21 cellular contexts compared by ENCODE assay signal in the genomic region with DNA sequence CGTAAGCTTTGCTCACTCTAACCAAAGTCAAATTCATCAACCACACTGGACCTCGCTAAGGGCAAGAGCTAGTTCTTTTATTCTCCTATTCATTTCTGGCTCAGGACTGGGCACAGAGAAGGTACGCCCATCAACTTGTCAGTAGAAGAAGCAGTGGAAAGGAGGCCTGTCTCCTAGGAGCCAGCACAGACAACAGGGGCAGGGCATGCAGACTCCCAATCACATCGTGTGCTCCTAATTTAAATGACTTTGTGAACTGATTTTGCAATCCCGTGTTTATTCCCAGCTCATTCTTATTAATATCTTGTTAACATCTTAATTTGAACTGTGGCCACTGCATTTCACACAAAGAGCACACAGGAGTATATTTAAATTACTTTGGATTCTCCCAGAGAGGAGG.
DNase-seq lines count a peak whose midpoint lies in the region; ATAC-seq and TF ChIP-seq lines count a peak whose summit lies in the region.
"Had no signal": no experiment of that assay in that cellular context is flagged by ENCODE, and none has a peak within 500 bp of the region (broad histone marks: within the 10 kb centered on the region; RNA-seq: fewer than 3 reads in every experiment).

No MANE protein-coding gene starts in this region.

- intact Hi-C loops in esophagus muscularis mucosa (cut with DNase I), result no loop called here
- intact Hi-C loops in sciatic nerve (cut with DNase I), result no loop called here
- intact Hi-C loops in vagina (cut with DNase I), result no loop called here
- intact Hi-C loops in PC-3 (cut with micrococcal nuclease), result no loop called here

- no peak overlapping the region for H3K4me2 ChIP-seq in OCI-LY1 (ENCODE audit: low read length)
- H3K4me2 ChIP-seq in PC-3 (ENCODE audit: low read length), result no peak overlapping the region
- H3K4me2 ChIP-seq: A549, PC-9, SK-N-SH had no signal

- no peak for TF ChIP-seq EP300 in esophagus muscularis mucosa (IDR thresholded peaks at IDR 0.05)

- H3K79me2 ChIP-seq in OCI-LY1 (ENCODE audit: insufficient read depth, low read length) (no peaks in the 10 kb centered on the region), PC-3 (ENCODE audit: low read length) (no peaks in the 10 kb centered on the region)

- H3K9me2 ChIP-seq in OCI-LY1 (ENCODE audit: low read depth, low read length) (no peaks in the 10 kb centered on the region), PC-3 (replicated peaks; ENCODE audit: low read length) (no peaks in the 10 kb centered on the region)
- H3K9me2 ChIP-seq: SK-N-SH had no signal

- CTCF ChIA-PET in PC-3 (lab: Charles Lee), result no interaction called here

- no peaks in the 10 kb centered on the region for H3K27me3 ChIP-seq in OCI-LY1 (ENCODE audit: insufficient read depth, low read length)
- H3K27me3 ChIP-seq in esophagus muscularis mucosa, result no peaks in the 10 kb centered on the region
- H3K27me3 ChIP-seq in vagina, result no peaks in the 10 kb centered on the region
- no peaks in the 10 kb centered on the region for H3K27me3 ChIP-seq in PC-3 (ENCODE audit: low read length)
- H3K27me3 ChIP-seq: BE2C had no signal

- no TSS peak for BruUV-seq in PC-3 (replicated peaks; lab: Mats Ljungman, UMichigan)

- H4K20me1 ChIP-seq in OCI-LY1 (ENCODE audit: insufficient read depth, low read length) (no peaks in the 10 kb centered on the region), PC-3 (ENCODE audit: low read length) (no peaks in the 10 kb centered on the region)

- H3K9me3 ChIP-seq in OCI-LY1 (ENCODE audit: low read length) (no peaks in the 10 kb centered on the region), esophagus muscularis mucosa (no peaks in the 10 kb centered on the region), vagina (no peaks in the 10 kb centered on the region), PC-3 (ENCODE audit: low read length) (no peaks in the 10 kb centered on the region)
- H3K9me3 ChIP-seq: A549, BE2C, SK-N-SH had no signal

- peaks cover 94% of the 10 kb centered on the region for H3K4me1 ChIP-seq in OCI-LY1 (ENCODE audit: insufficient read depth, low read length, severe bottlenecking)
- peaks cover 0 to 32% (median 26%) of the 10 kb centered on the region in 4 donors for H3K4me1 ChIP-seq in esophagus muscularis mucosa
- peaks cover 8% of the 10 kb centered on the region for H3K4me1 ChIP-seq in vagina
- H3K4me1 ChIP-seq in PC-3 (ENCODE audit: insufficient read depth, low read length), result peaks cover 14% of the 10 kb centered on the region; the same call in 1 of the 2 replicates
- H3K4me1 ChIP-seq: A549, BE2C had no signal

- POLR2A ChIA-PET in PC-3 (lab: Charles Lee; ENCODE audit: unreplicated experiment), result interaction anchor here (0.5 kb wide), 1 partner anchor 626 kb away, joined by 6 read pairs; no protein-coding TSS in a partner anchor

- H3K27ac ChIP-seq in OCI-LY1 (ENCODE audit: low read depth, low read length, poor library complexity, severe bottlenecking) (peak overlapping the region; percentile 99), esophagus muscularis mucosa (replicated peaks in 1 of 4) (peak overlapping the region; percentile 45 to 75 (median 64)), vagina (peak overlapping the region; percentile 11), PC-3 (ENCODE audit: low read length) (no peak overlapping the region)
- H3K27ac ChIP-seq: A549, PC-9, RWPE1 had no signal

- H3F3A ChIP-seq in OCI-LY1 (ENCODE audit: insufficient read depth, low read length), result peaks cover 4% of the 10 kb centered on the region
- H3F3A ChIP-seq in PC-3 (ENCODE audit: low read length, unreplicated experiment), result no peaks in the 10 kb centered on the region

- 56% methylated on average over 5 of the region's 5 CpGs for WGBS in esophagus muscularis mucosa

- TF ChIP-seq POLR2A in esophagus muscularis mucosa (IDR thresholded peaks at IDR 0.05; ENCODE audit: low read depth), result no peak
- no peak for TF ChIP-seq POLR2A in vagina (IDR thresholded peaks at IDR 0.05)

- no peak overlapping the region for H3K4me3 ChIP-seq in OCI-LY1 (ENCODE audit: low read depth, low read length, poor library complexity, severe bottlenecking)
- H3K4me3 ChIP-seq in esophagus muscularis mucosa, result no peak overlapping the region
- no peak overlapping the region for H3K4me3 ChIP-seq in vagina
- H3K4me3 ChIP-seq in PC-3 (ENCODE audit: low read length), result no peak overlapping the region
- H3K4me3 ChIP-seq: A549, PC-9 had no signal

- no peaks in the 10 kb centered on the region for H3K36me3 ChIP-seq in OCI-LY1 (ENCODE audit: insufficient read depth, low read length)
- H3K36me3 ChIP-seq in esophagus muscularis mucosa, result no peaks in the 10 kb centered on the region
- no peaks in the 10 kb centered on the region for H3K36me3 ChIP-seq in vagina
- H3K36me3 ChIP-seq in PC-3 (ENCODE audit: low read depth, low read length), result no peaks in the 10 kb centered on the region
- H3K36me3 ChIP-seq: BE2C had no signal

- no peak for TF ChIP-seq CTCF in OCI-LY1 (IDR thresholded peaks at IDR 0.05; ENCODE audit: low read length)
- TF ChIP-seq CTCF in esophagus muscularis mucosa (IDR thresholded peaks at IDR 0.05), result no peak
- no peak for TF ChIP-seq CTCF in vagina (IDR thresholded peaks at IDR 0.05)
- TF ChIP-seq CTCF in PC-3 (conservative IDR thresholded peaks at IDR 0.05; ENCODE audit: low read depth, low read length), result no peak

- no peak for DNase-seq in esophagus muscularis mucosa (ENCODE audit: extremely low spot score)
- DNase-seq in sciatic nerve (ENCODE audit: low spot score), result no peak
- no peak for DNase-seq in vagina (ENCODE audit: extremely low spot score in 2 of 2)
- no peak for DNase-seq in NCI-H345 (lab: John Stamatoyannopoulos, UW)
- no peak for DNase-seq in PC-3
- DNase-seq: BE2C, DMS53, GDM1, Kasumi-1, NCI-H1694, NCI-H2081, NCI-H2171 treated with DMSO at 0.1 percent for 48 hours, NCI-H446, NCI-H526, PC-9, SIG-M5, SK-N-SH had no signal

- H2AFZ ChIP-seq in OCI-LY1 (ENCODE audit: low read length) (no peak overlapping the region), PC-3 (ENCODE audit: low read length) (no peak overlapping the region)
- H2AFZ ChIP-seq: PC-9 had no signal

- ATAC-seq in sciatic nerve (peak; percentile 96), HG03108 (IDR thresholded peaks at IDR 0.05; ENCODE audit: unreplicated experiment) (no peak), PC-3 (no peak)
- ATAC-seq: A549 had no signal

- no peak overlapping the region for H3K9ac ChIP-seq in OCI-LY1 (ENCODE audit: low read length)
- no peak overlapping the region for H3K9ac ChIP-seq in PC-3 (ENCODE audit: low read length)
- H3K9ac ChIP-seq: SK-N-SH had no signal
